In genomic region chr20:10466325-10466724, GRCh38 we compare ENCODE assay signal across 12 cellular contexts. TPM values are rescaled to one million over a fixed set of nuclear protein-coding genes. Genes with fewer than 3 reads are reported as not detected.
DNase-seq lines count a peak whose midpoint lies in the region; ATAC-seq and TF ChIP-seq lines count a peak whose summit lies in the region.
"Had no signal": no experiment of that assay in that cellular context is flagged by ENCODE, and none has a peak within 500 bp of the region (broad histone marks: within the 10 kb centered on the region; RNA-seq: fewer than 3 reads in every experiment).

No MANE protein-coding gene starts in this region.

- POLR2A ChIA-PET in MCF 10A (lab: Yijun Ruan, JAX), result interaction anchor here (1.1 to 1.2 kb wide), 3 partner anchors 32 to 86 kb away, joined by 3 to 5 read pairs (median 4); partner anchors contain the start of genes MKKS and SLX4IP

- in situ Hi-C loops in transverse colon (cut with MboI; ENCODE audit: low pct_ligation_motif_present in 1 of 4, low pct_unique_long_range_greater_than_20kb in 1 of 4, low sequenced_read_pairs in 3 of 4), result loop anchor here in 3 of 4 donors (25.0 kb wide), 3 partner anchors 196 to 1071 kb away; partner anchors contain the start of gene JAG1 (in 1 of the 3)

- no peak overlapping the region for H3K4me3 ChIP-seq in transverse colon

- TF ChIP-seq CTCF in endothelial cell (IDR thresholded peaks at IDR 0.05; ENCODE audit: unreplicated experiment), result no peak
- no peak for TF ChIP-seq CTCF in transverse colon (IDR thresholded peaks at IDR 0.05)
- TF ChIP-seq CTCF in MCF 10A (IDR thresholded peaks at IDR 0.05; ENCODE audit: unreplicated experiment), result no peak

- H3K27ac ChIP-seq in transverse colon, result peak overlapping the region in 3 of 4 donors; percentile 1 to 45 (median 24)

- H3K4me1 ChIP-seq in transverse colon, result peaks cover 6 to 47% (median 16%) of the 10 kb centered on the region in 4 donors

- no peaks in the 10 kb centered on the region for H3K9me3 ChIP-seq in transverse colon

- CTCF ChIA-PET in MCF 10A (lab: Yijun Ruan, JAX), result interaction anchor here (1.0 to 1.1 kb wide), 2 partner anchors 39 to 70 kb away, joined by 4 to 6 read pairs; no protein-coding TSS in a partner anchor

- peaks cover 19% of the 10 kb centered on the region for H3K36me3 Mint-ChIP-seq in activated CD4-positive, alpha-beta T cell treated with anti-CD3 and anti-CD28 coated beads, Interleukin-2, amount 10 ng/mL, durations not matched to agents 24 days and 14 days (ENCODE audit: low read depth)
- peaks cover 11% of the 10 kb centered on the region for H3K36me3 Mint-ChIP-seq in endothelial cell (ENCODE audit: low read depth, unreplicated experiment)
- peaks cover 11% of the 10 kb centered on the region for H3K36me3 Mint-ChIP-seq in MCF 10A (ENCODE audit: insufficient read depth, unreplicated experiment)
- peaks cover 11% of the 10 kb centered on the region for H3K36me3 Mint-ChIP-seq in activated T-cell treated with anti-CD3 and anti-CD28 coated beads, Interleukin-2, amount 50 U/mL, for 4 hours (ENCODE audit: insufficient read depth)

- no peak for TF ChIP-seq POLR2A in transverse colon (IDR thresholded peaks at IDR 0.05)

- H3K4me3 Mint-ChIP-seq in activated CD4-positive, alpha-beta T cell treated with anti-CD3 and anti-CD28 coated beads, Interleukin-2, amount 10 ng/mL, durations not matched to agents 24 days and 14 days, result no peak overlapping the region
- H3K4me3 Mint-ChIP-seq in endothelial cell (ENCODE audit: unreplicated experiment) (no peak overlapping the region), MCF 10A (ENCODE audit: unreplicated experiment) (no peak overlapping the region)
- H3K4me3 Mint-ChIP-seq in activated T-cell treated with anti-CD3 and anti-CD28 coated beads, Interleukin-2, amount 50 U/mL, for 4 hours, result no peak overlapping the region
- H3K4me3 Mint-ChIP-seq: type B pancreatic cell had no signal

- intact Hi-C loops in activated CD4-positive, alpha-beta T cell treated with anti-CD3 and anti-CD28 coated beads, Interleukin-2, amount 10 ng/mL, durations not matched to agents 24 days and 14 days (cut with micrococcal nuclease), result no loop called here
- intact Hi-C loops in transverse colon (cut with DNase I; ENCODE audit: low total_unique reads), result loop anchor here (10.0 kb wide), 1 partner anchor 1078 kb away; no protein-coding TSS in a partner anchor
- intact Hi-C loops in MCF 10A (cut with micrococcal nuclease), result loop anchor here (5.0 to 10.0 kb wide), 2 partner anchors 738 to 1076 kb away; no protein-coding TSS in a partner anchor

- peaks cover 16% of the 10 kb centered on the region for H3K9me3 Mint-ChIP-seq in activated CD4-positive, alpha-beta T cell treated with anti-CD3 and anti-CD28 coated beads, Interleukin-2, amount 10 ng/mL, durations not matched to agents 24 days and 14 days
- H3K9me3 Mint-ChIP-seq in endothelial cell (ENCODE audit: unreplicated experiment) (no peaks in the 10 kb centered on the region), MCF 10A (ENCODE audit: unreplicated experiment) (peaks cover 15% of the 10 kb centered on the region)
- H3K9me3 Mint-ChIP-seq in activated T-cell treated with anti-CD3 and anti-CD28 coated beads, Interleukin-2, amount 50 U/mL, for 4 hours, result peaks cover 3% of the 10 kb centered on the region

- no peak overlapping the region for H3K27ac Mint-ChIP-seq in activated CD4-positive, alpha-beta T cell treated with anti-CD3 and anti-CD28 coated beads, Interleukin-2, amount 10 ng/mL, durations not matched to agents 24 days and 14 days
- H3K27ac Mint-ChIP-seq in endothelial cell (ENCODE audit: unreplicated experiment) (peak overlapping the region; percentile 96), MCF 10A (ENCODE audit: low read depth, unreplicated experiment) (no peak overlapping the region)
- H3K27ac Mint-ChIP-seq: type B pancreatic cell had no signal

- 58 to 75% methylated on average over 3 to 4 of the region's 4 CpGs for WGBS in transverse colon (ENCODE audit: low coverage in 1 of 2), 2 donors

- peak; percentile 29 for DNase-seq in activated CD4-positive, alpha-beta T cell treated with anti-CD3 and anti-CD28 coated beads, Interleukin-2, amount 10 ng/mL, durations not matched to agents 24 days and 14 days
- DNase-seq in activated CD4-positive, alpha-beta T cell treated with anti-CD3 and anti-CD28 coated beads, Interleukin-2, amount 50 U/mL, for 1 hour, result no peak
- DNase-seq in endothelial cell (ENCODE audit: low spot score) (peak; percentile 20), lung microvascular endothelial cell (ENCODE audit: low read depth in 2 of 2) (peak; percentile 32 to 66), transverse colon (no peak), SK-N-DZ (ENCODE audit: low spot score) (no peak), MCF 10A (ENCODE audit: unreplicated experiment) (no peak)
- DNase-seq in activated T-cell treated with anti-CD3 and anti-CD28 coated beads, Interleukin-2, amount 50 U/mL, for 4 hours, result no peak
- DNase-seq: 8988T, MV-4-11, RPMI8226 had no signal

- ATAC-seq in activated T-cell treated with anti-CD3 and anti-CD28 coated beads, Interleukin-2, amount 50 U/mL, for 4 hours, result no peak

- H3K27me3 Mint-ChIP-seq in activated CD4-positive, alpha-beta T cell treated with anti-CD3 and anti-CD28 coated beads, Interleukin-2, amount 10 ng/mL, durations not matched to agents 24 days and 14 days, result no peaks in the 10 kb centered on the region
- H3K27me3 Mint-ChIP-seq in endothelial cell (ENCODE audit: unreplicated experiment) (peaks cover 2% of the 10 kb centered on the region), MCF 10A (ENCODE audit: insufficient read depth, unreplicated experiment) (no peaks in the 10 kb centered on the region)
- H3K27me3 Mint-ChIP-seq in activated T-cell treated with anti-CD3 and anti-CD28 coated beads, Interleukin-2, amount 50 U/mL, for 4 hours (ENCODE audit: low read depth), result no peaks in the 10 kb centered on the region
- H3K27me3 Mint-ChIP-seq: type B pancreatic cell had no signal

- H3K36me3 ChIP-seq in transverse colon, result no peaks in the 10 kb centered on the region

- H3K27me3 ChIP-seq in transverse colon, result no peaks in the 10 kb centered on the region

- TF ChIP-seq EP300 in transverse colon (IDR thresholded peaks at IDR 0.05; ENCODE audit: low read depth), result no peak

- BruUV-seq in MCF 10A (replicated peaks; lab: Mats Ljungman, UMichigan), result no TSS peak

- H3K4me1 Mint-ChIP-seq in activated CD4-positive, alpha-beta T cell treated with anti-CD3 and anti-CD28 coated beads, Interleukin-2, amount 10 ng/mL, durations not matched to agents 24 days and 14 days, result peaks cover 22% of the 10 kb centered on the region
- H3K4me1 Mint-ChIP-seq in endothelial cell (ENCODE audit: unreplicated experiment) (peaks cover 46% of the 10 kb centered on the region), MCF 10A (ENCODE audit: insufficient read depth, unreplicated experiment) (peaks cover 13% of the 10 kb centered on the region)
- H3K4me1 Mint-ChIP-seq in activated T-cell treated with anti-CD3 and anti-CD28 coated beads, Interleukin-2, amount 50 U/mL, for 4 hours (ENCODE audit: low read depth), result peaks cover 13% of the 10 kb centered on the region

RNA-seq across cellular contexts. Expression of gene SLX4IP, which starts 31.2 kb away (rescaled TPM):
- 5.9 and 6.6 TPM in 2 replicates for total RNA-seq in activated CD4-positive, alpha-beta T cell treated with anti-CD3 and anti-CD28 coated beads, Interleukin-2, amount 10 ng/mL, durations not matched to agents 24 days and 14 days
- total RNA-seq in endothelial cell (ENCODE audit: unreplicated experiment) (6.8 TPM), lung microvascular endothelial cell (1.7 and 2.6 TPM in 2 replicates), transverse colon (1 to 10 TPM; 5.4 to 8.4 (median 7.5) TPM), MCF 10A (2022) (11.2 and 12.9 TPM in 2 replicates)
- 3.0 and 3.2 TPM in 2 replicates for polyA plus RNA-seq in SK-N-DZ (2014; cell fraction: cytosol; rRNA removed)
- polyA plus RNA-seq in SK-N-DZ (2014; cell fraction: nucleus; rRNA removed), result 3.5 and 4.8 TPM in 2 replicates
- 1 to 10 TPM; 3.8 to 4.7 (median 4.6) TPM for total RNA-seq in activated T-cell treated with anti-CD3 and anti-CD28 coated beads, Interleukin-2, amount 50 U/mL, for 4 hours

RNA-seq across cellular contexts. Expression of gene MKKS, which starts 32.3 kb away (rescaled TPM):
- 8.0 and 8.9 TPM in 2 replicates for total RNA-seq in activated CD4-positive, alpha-beta T cell treated with anti-CD3 and anti-CD28 coated beads, Interleukin-2, amount 10 ng/mL, durations not matched to agents 24 days and 14 days
- total RNA-seq in endothelial cell (ENCODE audit: unreplicated experiment) (10.6 TPM), lung microvascular endothelial cell (3.6 and 3.7 TPM in 2 replicates), transverse colon (10 to 100 TPM in 3 of 4 donors, under 1 TPM in 1; 0.80 to 22.5 (median 17.6) TPM), MCF 10A (2022) (33.0 and 44.5 TPM in 2 replicates)
- polyA plus RNA-seq in SK-N-DZ (2014; cell fraction: cytosol; rRNA removed), result 14.1 and 19.9 TPM in 2 replicates
- polyA plus RNA-seq in SK-N-DZ (2014; cell fraction: nucleus; rRNA removed), result 12.3 and 16.0 TPM in 2 replicates
- 1 to 10 TPM; 5.5 to 6.2 (median 6.0) TPM for total RNA-seq in activated T-cell treated with anti-CD3 and anti-CD28 coated beads, Interleukin-2, amount 50 U/mL, for 4 hours

Comparison
In these comparisons a context has a peak if more than half of its experiments do, and no peak if none do; other contexts are left out.
1. DNase-seq: peak in activated CD4-positive, alpha-beta T cell treated with anti-CD3 and anti-CD28 coated beads, Interleukin-2, amount 10 ng/mL, durations not matched to agents 24 days and 14 days (single experiment), endothelial cell (single experiment) and lung microvascular endothelial cell (2 of 2); none in activated CD4-positive, alpha-beta T cell treated with anti-CD3 and anti-CD28 coated beads, Interleukin-2, amount 50 U/mL, for 1 hour (single experiment), transverse colon (single experiment), SK-N-DZ (single experiment), MCF 10A (single experiment) and activated T-cell treated with anti-CD3 and anti-CD28 coated beads, Interleukin-2, amount 50 U/mL, for 4 hours (single experiment).